Comparison of ENCODE assay signal across 27 cellular contexts in genomic region chr7:36236073-36236472, GRCh38.
"Had no signal": no experiment of that assay in that cellular context is flagged by ENCODE, and none has a peak within 500 bp of the region (broad histone marks: within the 10 kb centered on the region; RNA-seq: fewer than 3 reads in every experiment).

No MANE protein-coding gene starts in this region.

- H3K4me3 Mint-ChIP-seq: activated B cell treated with CpG ODN at 0.5 μM for 24 hours; activated CD8-positive, alpha-beta T cell treated with anti-CD3 and anti-CD28 coated beads for 36 hours; activated naive CD8-positive, alpha-beta T cell treated with anti-CD3 and anti-CD28 coated beads, Interleukin-2, amount 50 U/mL, for 24 hours; activated T-cell treated with anti-CD3 and anti-CD28 coated beads, Interleukin-2, amount 50 U/mL, for 4 hours; activated T-helper 17 cell treated with anti-CD3 and anti-CD28 coated beads, Interleukin-2, amount 50 U/mL, for 72 hours; immature natural killer cell; nephron; stimulated activated naive B cell treated with anti-CD40 and anti-IgM and Interleukin-4, amounts not matched to agents 10 μg/mL and 1 μg/mL and 100 μg/mL, for 72 hours; T-helper 1 cell treated with Interleukin-12 subunit alpha and Interleukin-12 subunit beta and Interleukin-4 antibody, amounts not matched to agents 30 μg/mL and 1 μg/mL, for 36 hours had no signal

- H3K36me3 Mint-ChIP-seq: immature natural killer cell had no signal

- H3K36me3 ChIP-seq: breast epithelium, gastrocnemius medialis, prostate gland, tibial nerve had no signal

- H3K4me1 Mint-ChIP-seq: activated B cell treated with CpG ODN at 0.5 μM for 24 hours; activated naive CD8-positive, alpha-beta T cell treated with anti-CD3 and anti-CD28 coated beads, Interleukin-2, amount 50 U/mL, for 24 hours; immature natural killer cell; stimulated activated naive B cell treated with anti-CD40 and anti-IgM and Interleukin-4, amounts not matched to agents 10 μg/mL and 1 μg/mL and 100 μg/mL, for 72 hours had no signal

- H3K27me3 Mint-ChIP-seq: activated B cell treated with CpG ODN at 0.5 μM for 24 hours; activated CD8-positive, alpha-beta T cell treated with anti-CD3 and anti-CD28 coated beads for 36 hours; activated naive CD8-positive, alpha-beta T cell treated with anti-CD3 and anti-CD28 coated beads, Interleukin-2, amount 50 U/mL, for 24 hours; activated T-helper 17 cell treated with anti-CD3 and anti-CD28 coated beads, Interleukin-2, amount 50 U/mL, for 72 hours; stimulated activated naive B cell treated with anti-CD40 and anti-IgM and Interleukin-4, amounts not matched to agents 10 μg/mL and 1 μg/mL and 100 μg/mL, for 72 hours had no signal

- H3K9me3 ChIP-seq: breast epithelium, gastrocnemius medialis, neutrophil, prostate gland, stomach, tibial nerve had no signal

- DNase-seq: activated B cell treated with CpG ODN at 0.5 μM for 24 hours; activated CD4-positive, alpha-beta T cell treated with anti-CD3 and anti-CD28 coated beads, Interleukin-2, amount 50 U/mL, for 1 hour; activated CD8-positive, alpha-beta T cell treated with anti-CD3 and anti-CD28 coated beads for 36 hours; activated gamma-delta T cell treated with Interleukin-2 at 50 U/mL for 16 hours; activated naive CD4-positive, alpha-beta T cell treated with anti-CD3 and anti-CD28 coated beads, Interleukin-2, amount 50 U/mL, for 16 hours; activated naive CD8-positive, alpha-beta T cell treated with anti-CD3 and anti-CD28 coated beads, Interleukin-2, amount 50 U/mL, for 24 hours; activated T-cell treated with anti-CD3 and anti-CD28 coated beads, Interleukin-2, amount 50 U/mL, for 4 hours; effector CD8-positive, alpha-beta T cell; gastrocnemius medialis; hippocampal formation; immature natural killer cell; kidney glomerular epithelial cell; mammary epithelial cell; retina; stimulated activated CD4-positive, alpha-beta T cell treated with anti-CD3 and anti-CD28 coated beads, Interleukin-1b, Interleukin-23, amount 100 ng/mL, for 48 hours; stimulated activated naive B cell treated with anti-CD40 and anti-IgM and Interleukin-4, amounts not matched to agents 10 μg/mL and 1 μg/mL and 100 μg/mL, for 72 hours; stomach; SW 1271; T-helper 9 cell had no signal

- H3K4me3 ChIP-seq: breast epithelium, gastrocnemius medialis, prostate gland, smooth muscle cell, stomach, tibial nerve had no signal

- H3K27ac Mint-ChIP-seq: activated B cell treated with CpG ODN at 0.5 μM for 24 hours; activated CD8-positive, alpha-beta T cell treated with anti-CD3 and anti-CD28 coated beads for 36 hours; activated naive CD8-positive, alpha-beta T cell treated with anti-CD3 and anti-CD28 coated beads, Interleukin-2, amount 50 U/mL, for 24 hours; activated T-helper 17 cell treated with anti-CD3 and anti-CD28 coated beads, Interleukin-2, amount 50 U/mL, for 72 hours; immature natural killer cell; stimulated activated naive B cell treated with anti-CD40 and anti-IgM and Interleukin-4, amounts not matched to agents 10 μg/mL and 1 μg/mL and 100 μg/mL, for 72 hours; T-helper 1 cell treated with Interleukin-12 subunit alpha and Interleukin-12 subunit beta and Interleukin-4 antibody, amounts not matched to agents 30 μg/mL and 1 μg/mL, for 36 hours had no signal

- H3K9me3 Mint-ChIP-seq: activated B cell treated with CpG ODN at 0.5 μM for 24 hours; activated CD8-positive, alpha-beta T cell treated with anti-CD3 and anti-CD28 coated beads for 36 hours; activated naive CD8-positive, alpha-beta T cell treated with anti-CD3 and anti-CD28 coated beads, Interleukin-2, amount 50 U/mL, for 24 hours; activated T-cell treated with anti-CD3 and anti-CD28 coated beads, Interleukin-2, amount 50 U/mL, for 4 hours; activated T-helper 17 cell treated with anti-CD3 and anti-CD28 coated beads, Interleukin-2, amount 50 U/mL, for 72 hours; immature natural killer cell; nephron; T-helper 1 cell treated with Interleukin-12 subunit alpha and Interleukin-12 subunit beta and Interleukin-4 antibody, amounts not matched to agents 30 μg/mL and 1 μg/mL, for 36 hours had no signal

- H3K27ac ChIP-seq: breast epithelium, gastrocnemius medialis, neutrophil, prostate gland, stomach, tibial nerve had no signal

- H3K27me3 ChIP-seq: breast epithelium, gastrocnemius medialis, neutrophil, stomach, tibial nerve had no signal

- H3K4me1 ChIP-seq: breast epithelium had no signal

- H3K4me2 ChIP-seq: smooth muscle cell had no signal

- ATAC-seq: activated CD8-positive, alpha-beta T cell treated with anti-CD3 and anti-CD28 coated beads for 36 hours; activated naive CD8-positive, alpha-beta T cell treated with anti-CD3 and anti-CD28 coated beads, Interleukin-2, amount 50 U/mL, for 24 hours; activated T-cell treated with anti-CD3 and anti-CD28 coated beads, Interleukin-2, amount 50 U/mL, for 4 hours; activated T-helper 17 cell treated with anti-CD3 and anti-CD28 coated beads, Interleukin-2, amount 50 U/mL, for 72 hours; gastrocnemius medialis; stimulated activated naive B cell treated with anti-CD40 and anti-IgM and Interleukin-4, amounts not matched to agents 10 μg/mL and 1 μg/mL and 100 μg/mL, for 72 hours had no signal
